Comparison of ENCODE assay signal across 1 cellular context in the genomic region with DNA sequence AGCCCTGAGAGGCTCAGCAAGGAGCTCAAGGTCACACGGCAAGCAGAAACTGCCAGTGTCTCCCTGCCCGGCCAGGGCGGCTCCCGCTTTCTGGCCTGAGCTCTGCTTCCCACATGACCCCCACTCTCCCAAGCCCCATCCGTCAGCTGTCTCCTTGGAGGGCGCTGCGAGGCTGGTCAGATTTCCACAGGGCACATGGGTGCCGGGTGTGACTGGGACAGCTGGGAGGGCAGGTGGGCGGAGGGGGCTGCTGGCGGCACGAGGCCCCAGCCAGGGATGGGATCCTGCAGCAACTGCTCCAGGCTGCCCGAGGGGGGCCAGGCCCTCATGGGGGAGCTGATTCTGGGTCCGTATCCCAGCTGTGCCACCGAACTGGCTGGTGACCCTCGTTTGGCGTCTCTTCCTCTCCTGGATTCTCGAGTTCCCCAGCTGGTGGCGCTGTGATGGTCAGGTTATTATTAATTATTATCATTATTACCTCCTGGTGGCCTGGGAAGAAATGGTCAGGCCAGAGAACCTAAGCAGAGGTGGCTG.
TF ChIP-seq lines count a peak whose summit lies in the region.

No MANE protein-coding gene starts in this region.

TF ChIP-seq in GM12878, 131 proteins besides CTCF, POLR2A, EP300 and RAD21:
- TF ChIP-seq RAD51 (IDR thresholded peaks at IDR 0.05) (no peak), MTA2 (IDR thresholded peaks at IDR 0.05; ENCODE audit: low read depth) (no peak), STAT1 (conservative IDR thresholded peaks at IDR 0.05) (no peak), SREBF1 (IDR thresholded peaks at IDR 0.05; ENCODE audit: low read length) (no peak), KLF5 (IDR thresholded peaks at IDR 0.05; ENCODE audit: partially characterized antibody) (no peak), YY1 (IDR thresholded peaks at IDR 0.05; ENCODE audit: low read depth, low read length) (no peak), NR2C1 (IDR thresholded peaks at IDR 0.05) (no peak), HDAC2 (IDR thresholded peaks at IDR 0.05) (no peak), IRF4 (IDR thresholded peaks at IDR 0.05; ENCODE audit: low read depth, low read length) (no peak), GATAD2B (conservative IDR thresholded peaks at IDR 0.05; ENCODE audit: low read depth) (no peak), ZNF24 (IDR thresholded peaks at IDR 0.05) (no peak), IKZF2 (IDR thresholded peaks at IDR 0.05) (no peak), SP1 (IDR thresholded peaks at IDR 0.05; ENCODE audit: low read depth, low read length) (no peak)
- TF ChIP-seq, protein P1, sequence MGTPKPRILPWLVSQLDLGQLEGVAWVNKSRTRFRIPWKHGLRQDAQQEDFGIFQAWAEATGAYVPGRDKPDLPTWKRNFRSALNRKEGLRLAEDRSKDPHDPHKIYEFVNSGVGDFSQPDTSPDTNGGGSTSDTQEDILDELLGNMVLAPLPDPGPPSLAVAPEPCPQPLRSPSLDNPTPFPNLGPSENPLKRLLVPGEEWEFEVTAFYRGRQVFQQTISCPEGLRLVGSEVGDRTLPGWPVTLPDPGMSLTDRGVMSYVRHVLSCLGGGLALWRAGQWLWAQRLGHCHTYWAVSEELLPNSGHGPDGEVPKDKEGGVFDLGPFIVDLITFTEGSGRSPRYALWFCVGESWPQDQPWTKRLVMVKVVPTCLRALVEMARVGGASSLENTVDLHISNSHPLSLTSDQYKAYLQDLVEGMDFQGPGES (IDR thresholded peaks at IDR 0.05) = no peak
- TF ChIP-seq, protein P2, sequence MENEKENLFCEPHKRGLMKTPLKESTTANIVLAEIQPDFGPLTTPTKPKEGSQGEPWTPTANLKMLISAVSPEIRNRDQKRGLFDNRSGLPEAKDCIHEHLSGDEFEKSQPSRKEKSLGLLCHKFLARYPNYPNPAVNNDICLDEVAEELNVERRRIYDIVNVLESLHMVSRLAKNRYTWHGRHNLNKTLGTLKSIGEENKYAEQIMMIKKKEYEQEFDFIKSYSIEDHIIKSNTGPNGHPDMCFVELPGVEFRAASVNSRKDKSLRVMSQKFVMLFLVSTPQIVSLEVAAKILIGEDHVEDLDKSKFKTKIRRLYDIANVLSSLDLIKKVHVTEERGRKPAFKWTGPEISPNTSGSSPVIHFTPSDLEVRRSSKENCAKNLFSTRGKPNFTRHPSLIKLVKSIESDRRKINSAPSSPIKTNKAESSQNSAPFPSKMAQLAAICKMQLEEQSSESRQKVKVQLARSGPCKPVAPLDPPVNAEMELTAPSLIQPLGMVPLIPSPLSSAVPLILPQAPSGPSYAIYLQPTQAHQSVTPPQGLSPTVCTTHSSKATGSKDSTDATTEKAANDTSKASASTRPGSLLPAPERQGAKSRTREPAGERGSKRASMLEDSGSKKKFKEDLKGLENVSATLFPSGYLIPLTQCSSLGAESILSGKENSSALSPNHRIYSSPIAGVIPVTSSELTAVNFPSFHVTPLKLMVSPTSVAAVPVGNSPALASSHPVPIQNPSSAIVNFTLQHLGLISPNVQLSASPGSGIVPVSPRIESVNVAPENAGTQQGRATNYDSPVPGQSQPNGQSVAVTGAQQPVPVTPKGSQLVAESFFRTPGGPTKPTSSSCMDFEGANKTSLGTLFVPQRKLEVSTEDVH (IDR thresholded peaks at IDR 0.05; ENCODE audit: low read depth, partially characterized antibody) = no peak
- TF ChIP-seq, protein P3, sequence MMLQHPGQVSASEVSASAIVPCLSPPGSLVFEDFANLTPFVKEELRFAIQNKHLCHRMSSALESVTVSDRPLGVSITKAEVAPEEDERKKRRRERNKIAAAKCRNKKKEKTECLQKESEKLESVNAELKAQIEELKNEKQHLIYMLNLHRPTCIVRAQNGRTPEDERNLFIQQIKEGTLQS (IDR thresholded peaks at IDR 0.05; ENCODE audit: borderline replicate concordance, extremely low read depth, low read depth, low read length) = no peak
